In genomic region chr11:94879006-94879405, GRCh38 we compare ENCODE assay signal across 20 cellular contexts.
DNase-seq lines count a peak whose midpoint lies in the region; ATAC-seq and TF ChIP-seq lines count a peak whose summit lies in the region.
"Had no signal": no experiment of that assay in that cellular context is flagged by ENCODE, and none has a peak within 500 bp of the region (broad histone marks: within the 10 kb centered on the region; RNA-seq: fewer than 3 reads in every experiment).

No MANE protein-coding gene starts in this region.

- no peaks in the 10 kb centered on the region for H3K9me3 Mint-ChIP-seq in dendritic cell treated with granulocyte-macrophage colony-stimulating factor and Interleukin-4, amounts not matched to agents 40 ng/mL and 50 ng/mL, for 4 days
- H3K9me3 Mint-ChIP-seq: CD4-positive, CD25-positive, alpha-beta regulatory T cell; CD8-positive, alpha-beta memory T cell; GM23338; HFFc6 had no signal

- H3K27ac Mint-ChIP-seq in dendritic cell treated with granulocyte-macrophage colony-stimulating factor and Interleukin-4, amounts not matched to agents 40 ng/mL and 50 ng/mL, for 4 days: peak overlapping the region; percentile 2
- H3K27ac Mint-ChIP-seq: CD4-positive, CD25-positive, alpha-beta regulatory T cell; GM23338; HFFc6; IgD-negative memory B cell had no signal

- no peaks in the 10 kb centered on the region for H3K9me2 ChIP-seq in PC-3 (replicated peaks; ENCODE audit: low read length)

- H3K9me3 ChIP-seq in PC-3 (ENCODE audit: low read length): no peaks in the 10 kb centered on the region
- no peaks in the 10 kb centered on the region for H3K9me3 ChIP-seq in RWPE2 (ENCODE audit: severe bottlenecking)
- H3K9me3 ChIP-seq: BE2C had no signal

- CTCF ChIA-PET in PC-3 (lab: Charles Lee): no interaction called here

- peaks cover 23% of the 10 kb centered on the region for H3K4me1 Mint-ChIP-seq in dendritic cell treated with granulocyte-macrophage colony-stimulating factor and Interleukin-4, amounts not matched to agents 40 ng/mL and 50 ng/mL, for 4 days (ENCODE audit: low read depth)

- ATAC-seq in PC-3 (no peak), RWPE2 (ENCODE audit: low read depth) (no peak), GM18502 (IDR thresholded peaks at IDR 0.05; ENCODE audit: poor library complexity, unreplicated experiment) (no peak), HG03378 (IDR thresholded peaks at IDR 0.05; ENCODE audit: unreplicated experiment) (no peak)
- ATAC-seq: GM23338, HCT116, HepG2 had no signal

- H3K36me3 Mint-ChIP-seq in dendritic cell treated with granulocyte-macrophage colony-stimulating factor and Interleukin-4, amounts not matched to agents 40 ng/mL and 50 ng/mL, for 4 days (ENCODE audit: low read depth): no peaks in the 10 kb centered on the region
- H3K36me3 Mint-ChIP-seq: CD8-positive, alpha-beta memory T cell; IgD-negative memory B cell had no signal

- 0 out of 2 replicates have a peak overlapping the region, but pooled peaks have one; percentile 35 for H3K4me2 ChIP-seq in PC-3 (ENCODE audit: low read length)
- H3K4me2 ChIP-seq: GM23338 had no signal

- H2AFZ ChIP-seq in PC-3 (ENCODE audit: low read length): no peak overlapping the region
- H2AFZ ChIP-seq: GM23338 had no signal

- intact Hi-C loops in PC-3 (cut with micrococcal nuclease): loop anchor here (5.0 kb wide), 1 partner anchor 152 kb away; no protein-coding TSS in a partner anchor
- intact Hi-C loops in dendritic cell treated with granulocyte-macrophage colony-stimulating factor and Interleukin-4, amounts not matched to agents 40 ng/mL and 50 ng/mL, for 4 days (cut with micrococcal nuclease): no loop called here

- in situ Hi-C loops in brain microvascular endothelial cell (cut with HindIII; ENCODE audit: low pct_ligation_motif_present, low sequenced_read_pairs): no loop called here

- DNase-seq in PC-3 (no peak), RWPE2 (ENCODE audit: low spot score) (no peak), germinal center (ENCODE audit: low spot score) (peak; percentile 0), NCI-H2029 treated with DMSO at 0.1 percent for 48 hours (lab: John Stamatoyannopoulos, UW) (no peak), brain microvascular endothelial cell (no peak)
- DNase-seq: ACHN; BE2C; C1 segment of cervical spinal cord; CD4-positive, CD25-positive, alpha-beta regulatory T cell; CD8-positive, alpha-beta memory T cell; COR-L47; H7; HFFc6 had no signal

- H3K79me2 ChIP-seq in PC-3 (ENCODE audit: low read length): no peaks in the 10 kb centered on the region

- peaks cover 44% of the 10 kb centered on the region for H3K4me1 ChIP-seq in PC-3 (ENCODE audit: insufficient read depth, low read length)
- peaks cover 31% of the 10 kb centered on the region for H3K4me1 ChIP-seq in RWPE2 (ENCODE audit: insufficient read depth, poor library complexity, severe bottlenecking)

- POLR2A ChIA-PET in PC-3 (lab: Charles Lee; ENCODE audit: unreplicated experiment): no interaction called here

- H3K27ac ChIP-seq in PC-3 (ENCODE audit: low read length): peak overlapping the region; percentile 76; the same call in 1 of the 2 replicates
- H3K27ac ChIP-seq in RWPE2 (ENCODE audit: poor library complexity, severe bottlenecking): peak overlapping the region; percentile 55
- no peak overlapping the region for H3K27ac ChIP-seq in brain microvascular endothelial cell

- no peaks in the 10 kb centered on the region for H3K27me3 Mint-ChIP-seq in dendritic cell treated with granulocyte-macrophage colony-stimulating factor and Interleukin-4, amounts not matched to agents 40 ng/mL and 50 ng/mL, for 4 days
- H3K27me3 Mint-ChIP-seq: CD4-positive, CD25-positive, alpha-beta regulatory T cell had no signal

- no peak overlapping the region for H3K4me3 ChIP-seq in PC-3 (ENCODE audit: low read length)
- no peak overlapping the region for H3K4me3 ChIP-seq in RWPE2 (ENCODE audit: severe bottlenecking)
- H3K4me3 ChIP-seq in brain microvascular endothelial cell (ENCODE audit: low read depth, low read length): no peak overlapping the region
- H3K4me3 ChIP-seq: GM23338 had no signal

- no peaks in the 10 kb centered on the region for H4K20me1 ChIP-seq in PC-3 (ENCODE audit: low read length)

- peaks cover 19% of the 10 kb centered on the region; the same call in 1 of the 2 replicates for H3K36me3 ChIP-seq in PC-3 (ENCODE audit: low read depth, low read length)
- H3K36me3 ChIP-seq in RWPE2 (ENCODE audit: low read depth): peaks cover 72% of the 10 kb centered on the region
- H3K36me3 ChIP-seq in brain microvascular endothelial cell (replicated peaks): peaks cover 66% of the 10 kb centered on the region

- H3K9ac ChIP-seq in PC-3 (ENCODE audit: low read length): no peak overlapping the region

- TF ChIP-seq CTCF in PC-3 (conservative IDR thresholded peaks at IDR 0.05; ENCODE audit: low read depth, low read length): no peak
- TF ChIP-seq CTCF in RWPE2 (IDR thresholded peaks at IDR 0.05; ENCODE audit: poor library complexity, severe bottlenecking): no peak
- no peak for TF ChIP-seq CTCF in brain microvascular endothelial cell (IDR thresholded peaks at IDR 0.05; ENCODE audit: low read depth, low read length, missing control alignments)

- no peaks in the 10 kb centered on the region for H3F3A ChIP-seq in PC-3 (ENCODE audit: low read length, unreplicated experiment)

- no peak overlapping the region for H3K4me3 Mint-ChIP-seq in dendritic cell treated with granulocyte-macrophage colony-stimulating factor and Interleukin-4, amounts not matched to agents 40 ng/mL and 50 ng/mL, for 4 days
- H3K4me3 Mint-ChIP-seq: CD4-positive, CD25-positive, alpha-beta regulatory T cell; CD8-positive, alpha-beta memory T cell; GM23338; HFFc6; IgD-negative memory B cell had no signal

- H3K27me3 ChIP-seq in PC-3 (ENCODE audit: low read length): no peaks in the 10 kb centered on the region
- no peaks in the 10 kb centered on the region for H3K27me3 ChIP-seq in RWPE2 (ENCODE audit: insufficient read depth, poor library complexity, severe bottlenecking)
- no peaks in the 10 kb centered on the region for H3K27me3 ChIP-seq in brain microvascular endothelial cell (replicated peaks)
- H3K27me3 ChIP-seq: BE2C had no signal

- BruUV-seq in PC-3 (replicated peaks; lab: Mats Ljungman, UMichigan): no TSS peak
